8 cellular contexts compared by ENCODE assay signal in genomic region chr9:68704498-68704803, GRCh38. TPM values are rescaled to one million over a fixed set of nuclear protein-coding genes. Genes with fewer than 3 reads are reported as not detected.
DNase-seq lines count a peak whose midpoint lies in the region; ATAC-seq and TF ChIP-seq lines count a peak whose summit lies in the region.

No MANE protein-coding gene starts in this region.

- ATAC-seq in activated T-cell treated with anti-CD3 and anti-CD28 coated beads, Interleukin-2, amount 50 U/mL, for 4 hours, result no peak

- peaks cover 22% of the 10 kb centered on the region for H3K4me1 Mint-ChIP-seq in activated T-cell treated with anti-CD3 and anti-CD28 coated beads, Interleukin-2, amount 50 U/mL, for 4 hours (ENCODE audit: low read depth)

- H3K36me3 Mint-ChIP-seq in activated T-cell treated with anti-CD3 and anti-CD28 coated beads, Interleukin-2, amount 50 U/mL, for 4 hours (ENCODE audit: insufficient read depth), result no peaks in the 10 kb centered on the region

- DNase-seq in activated T-cell treated with anti-CD3 and anti-CD28 coated beads, Interleukin-2, amount 50 U/mL, for 4 hours, result no peak
- no peak for DNase-seq in activated T-cell treated with anti-CD3 and anti-CD28 coated beads, Interleukin-2, amount 50 U/mL, for 1 hour
- DNase-seq in thyroid gland (no peak), cerebellar cortex (ENCODE audit: low spot score) (no peak), EL (no peak)
- no peak for DNase-seq in stimulated activated naive CD4-positive, alpha-beta T cell (lab: John Stamatoyannopoulos, UW)

- TF ChIP-seq POLR2A in thyroid gland (IDR thresholded peaks at IDR 0.05), result no peak

- intact Hi-C loops in thyroid gland (cut with DNase I), result no loop called here

- H3K4me3 ChIP-seq in mononuclear cell (ENCODE audit: low read length) (peak overlapping the region; percentile 56), thyroid gland (replicated peaks in 1 of 3) (peak overlapping the region in 2 of 3 donors; percentile 25 to 38)

- TF ChIP-seq CTCF in thyroid gland (IDR thresholded peaks at IDR 0.05), result no peak

- WGBS in thyroid gland, 2 donors, result 4 to 5% methylated on average over 7 to 10 of the region's 10 CpGs

- peaks cover 33% of the 10 kb centered on the region for H3K4me1 ChIP-seq in mononuclear cell (ENCODE audit: insufficient read depth, low read length)
- H3K4me1 ChIP-seq in thyroid gland, result peaks cover 11 to 13% of the 10 kb centered on the region in 2 donors

- H3K27ac ChIP-seq in angular gyrus (ENCODE audit: low read depth, low read length) (peak overlapping the region; percentile 37), thyroid gland (no peak overlapping the region)

- no peaks in the 10 kb centered on the region for H3K36me3 ChIP-seq in thyroid gland

- H3K27me3 Mint-ChIP-seq in activated T-cell treated with anti-CD3 and anti-CD28 coated beads, Interleukin-2, amount 50 U/mL, for 4 hours (ENCODE audit: low read depth), result peaks cover 66% of the 10 kb centered on the region

- peaks cover 17% of the 10 kb centered on the region for H3K27me3 ChIP-seq in mononuclear cell (ENCODE audit: insufficient read depth, low read length)
- H3K27me3 ChIP-seq in thyroid gland, result no peaks in the 10 kb centered on the region

- H3K9me3 Mint-ChIP-seq in activated T-cell treated with anti-CD3 and anti-CD28 coated beads, Interleukin-2, amount 50 U/mL, for 4 hours, result no peaks in the 10 kb centered on the region

- H3K9me3 ChIP-seq in mononuclear cell (ENCODE audit: low read depth, low read length) (no peaks in the 10 kb centered on the region), thyroid gland (no peaks in the 10 kb centered on the region)

- H3K4me3 Mint-ChIP-seq in activated T-cell treated with anti-CD3 and anti-CD28 coated beads, Interleukin-2, amount 50 U/mL, for 4 hours, result peak overlapping the region; percentile 27

RNA-seq across cellular contexts. Expression of gene PIP5K1B, which starts 0.6 kb away (rescaled TPM):
- 1 to 10 TPM in 1 of 3 donors, under 1 TPM in 2; 0.48 to 1.6 (median 0.57) TPM for total RNA-seq in activated T-cell treated with anti-CD3 and anti-CD28 coated beads, Interleukin-2, amount 50 U/mL, for 4 hours
- total RNA-seq in mononuclear cell, result 1.5 TPM
- 1 to 10 TPM in 2 of 4 donors, under 1 TPM in 2; 0.63 to 1.6 (median 0.98) TPM for total RNA-seq in thyroid gland
